Comparison of ENCODE assay signal across 16 cellular contexts in the genomic region with DNA sequence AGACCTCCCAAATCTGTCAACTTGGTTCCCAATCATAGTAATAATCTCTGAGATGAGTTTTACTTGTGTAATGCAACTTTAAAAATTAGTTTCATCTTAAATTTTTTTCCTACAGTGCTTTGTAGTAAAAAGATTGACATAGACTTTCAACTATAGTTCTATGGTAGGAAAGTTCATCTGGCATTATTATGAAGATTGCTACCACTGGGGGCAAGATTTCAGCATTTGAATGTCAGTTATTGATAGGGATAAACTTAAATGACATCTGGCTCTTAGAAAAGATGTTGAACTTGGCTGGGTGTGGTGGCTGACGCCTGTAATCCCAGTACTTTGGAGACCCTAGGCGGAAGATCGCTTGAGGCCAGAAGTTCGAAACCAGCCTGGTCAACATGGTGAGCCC. TPM values are rescaled to one million over a fixed set of nuclear protein-coding genes. Genes with fewer than 3 reads are reported as not detected.
DNase-seq lines count a peak whose midpoint lies in the region; ATAC-seq and TF ChIP-seq lines count a peak whose summit lies in the region.
"Had no signal": no experiment of that assay in that cellular context is flagged by ENCODE, and none has a peak within 500 bp of the region (broad histone marks: within the 10 kb centered on the region; RNA-seq: fewer than 3 reads in every experiment).

No MANE protein-coding gene starts in this region.

- ATAC-seq in GM23338, result no peak
- ATAC-seq in memory B cell (ENCODE audit: low read depth), result no peak
- no peak for ATAC-seq in Right ventricle myocardium superior (ENCODE audit: poor library complexity)

- H4K12ac ChIP-seq in trophoblast cell (ENCODE audit: low read depth, low read length), result no peak overlapping the region

- H3K27me3 ChIP-seq in CD8-positive, alpha-beta memory T cell (ENCODE audit: insufficient read depth, low read length, poor library complexity, severe bottlenecking), result no peaks in the 10 kb centered on the region
- H3K27me3 ChIP-seq in GM23338 (ENCODE audit: insufficient read depth) (no peaks in the 10 kb centered on the region), ascending aorta (no peaks in the 10 kb centered on the region), trophoblast cell (ENCODE audit: insufficient read depth, low read length) (no peaks in the 10 kb centered on the region)

- no peak overlapping the region for H4K8ac ChIP-seq in trophoblast cell (ENCODE audit: low read depth, low read length)

- H3K79me1 ChIP-seq in trophoblast cell (ENCODE audit: low read length), result peaks cover 13% of the 10 kb centered on the region

- peaks cover 0 to 4% of the 10 kb centered on the region in 2 donors for H3K27me3 Mint-ChIP-seq in CD8-positive, alpha-beta memory T cell
- H3K27me3 Mint-ChIP-seq in GM23338 (ENCODE audit: insufficient read depth, low read depth, poor library complexity) (peaks cover 23% of the 10 kb centered on the region), memory B cell (no peaks in the 10 kb centered on the region)
- no peaks in the 10 kb centered on the region for H3K27me3 Mint-ChIP-seq in activated CD4-positive, alpha-beta memory T cell treated with anti-CD3 and anti-CD28 coated beads, Interleukin-2, amount 10 ng/mL, durations not matched to agents 7 days and 5 days

- H3K9ac ChIP-seq in trophoblast cell (ENCODE audit: low read length), result no peak overlapping the region

- H3K4me3 ChIP-seq in CD8-positive, alpha-beta memory T cell (ENCODE audit: low read length), result no peak overlapping the region
- H3K4me3 ChIP-seq in GM23338, result no peak overlapping the region
- no peak overlapping the region for H3K4me3 ChIP-seq in ascending aorta
- H3K4me3 ChIP-seq in trophoblast cell (ENCODE audit: low read depth, low read length), result no peak overlapping the region

- DNase-seq in CD8-positive, alpha-beta memory T cell, result no peak
- DNase-seq in GM23338 (ENCODE audit: low spot score) (no peak), memory B cell (ENCODE audit: low spot score in 2 of 2) (no peak), ascending aorta (ENCODE audit: low spot score in 2 of 2) (no peak), Right ventricle myocardium superior (no peak), ACHN (no peak), trophoblast cell (no peak)
- no peak for DNase-seq in activated CD4-positive, alpha-beta memory T cell treated with anti-CD3 and anti-CD28 coated beads, Interleukin-2, amount 10 ng/mL, durations not matched to agents 7 days and 5 days
- DNase-seq: activated CD4-positive, CD25-positive, alpha-beta regulatory T cell treated with anti-CD3 and anti-CD28 coated beads, Interleukin-2, amount 50 U/mL, for 72 hours; amygdala; DMS153; hippocampal formation; IMR-90; mammary epithelial cell; SIG-M5 had no signal

- H3K4me2 ChIP-seq in GM23338, result peak overlapping the region; percentile 77
- no peak overlapping the region for H3K4me2 ChIP-seq in trophoblast cell (ENCODE audit: low read length)

- H3K36me3 ChIP-seq in CD8-positive, alpha-beta memory T cell (ENCODE audit: insufficient read depth, low read length), result no peaks in the 10 kb centered on the region
- H3K36me3 ChIP-seq in GM23338 (ENCODE audit: insufficient read depth), result no peaks in the 10 kb centered on the region
- H3K36me3 ChIP-seq in ascending aorta, result no peaks in the 10 kb centered on the region
- no peaks in the 10 kb centered on the region for H3K36me3 ChIP-seq in trophoblast cell (ENCODE audit: control insufficient read depth in 1 of 2, insufficient read depth in 2 of 2, low read length in 2 of 2)
- H3K36me3 ChIP-seq: thoracic aorta had no signal

- no peak overlapping the region for H4K91ac ChIP-seq in trophoblast cell (ENCODE audit: low read depth, low read length)

- no peaks in the 10 kb centered on the region for H3K9me3 ChIP-seq in CD8-positive, alpha-beta memory T cell (ENCODE audit: low read length)
- no peaks in the 10 kb centered on the region for H3K9me3 ChIP-seq in ascending aorta
- H3K9me3 ChIP-seq in trophoblast cell (ENCODE audit: insufficient read depth, low read depth, low read length), result no peaks in the 10 kb centered on the region
- H3K9me3 ChIP-seq: thoracic aorta had no signal

- H3K27ac ChIP-seq in CD8-positive, alpha-beta memory T cell (ENCODE audit: low read depth, low read length), result no peak overlapping the region
- H3K27ac ChIP-seq in GM23338 (ENCODE audit: low read depth), result no peak overlapping the region
- no peak overlapping the region for H3K27ac ChIP-seq in ascending aorta
- no peak overlapping the region for H3K27ac ChIP-seq in trophoblast cell (ENCODE audit: low read depth, low read length)

- TF ChIP-seq CTCF in GM23338 (conservative IDR thresholded peaks at IDR 0.05; ENCODE audit: low read depth in 2 of 2), result no peak
- no peak for TF ChIP-seq CTCF in ascending aorta (IDR thresholded peaks at IDR 0.05)

- peak overlapping the region in 7 of 8 donors; percentile 15 to 97 (median 91) for H3K27ac Mint-ChIP-seq in CD8-positive, alpha-beta memory T cell
- H3K27ac Mint-ChIP-seq in GM23338 (peak overlapping the region; percentile 3; the same call in 1 of the 2 replicates), memory B cell (peak overlapping the region; percentile 99)
- peak overlapping the region; percentile 18 for H3K27ac Mint-ChIP-seq in activated CD4-positive, alpha-beta memory T cell treated with anti-CD3 and anti-CD28 coated beads, Interleukin-2, amount 10 ng/mL, durations not matched to agents 7 days and 5 days

- H3K79me2 ChIP-seq in GM23338 (replicated peaks; ENCODE audit: insufficient read depth), result peaks cover 37% of the 10 kb centered on the region
- peaks cover 19% of the 10 kb centered on the region for H3K79me2 ChIP-seq in trophoblast cell (ENCODE audit: control insufficient read depth, insufficient read depth, low read length, poor library complexity)

- WGBS in trophoblast cell (ENCODE audit: extremely low coverage, insufficient coverage, insufficient read length), result no CpG with 5 or more reads among the region's 4 CpGs

- no peak overlapping the region for H2BK120ac ChIP-seq in trophoblast cell (ENCODE audit: insufficient read depth, low read length, poor library complexity)

- CTCF ChIA-PET in CD8-positive, alpha-beta memory T cell (lab: Charles Lee), result interaction anchor here (1.5 to 1.7 kb wide), 2 partner anchors 10 to 14 kb away, joined by 4 to 5 read pairs; no protein-coding TSS in a partner anchor
- CTCF ChIA-PET in activated CD4-positive, alpha-beta memory T cell treated with anti-CD3 and anti-CD28 coated beads, Interleukin-2, amount 10 ng/mL, durations not matched to agents 7 days and 5 days (lab: Charles Lee), result interaction anchor here (1.0 to 1.4 kb wide), 2 partner anchors 14 to 233 kb away, joined by 4 to 5 read pairs; a partner anchor contains a TSS

- no peak overlapping the region for H3K23ac ChIP-seq in trophoblast cell (ENCODE audit: low read length)

- H2AK5ac ChIP-seq in trophoblast cell (ENCODE audit: low read length), result no peak overlapping the region

- no peaks in the 10 kb centered on the region for H3F3A ChIP-seq in GM23338 (replicated peaks; ENCODE audit: low read depth)

- intact Hi-C loops in ascending aorta (cut with DNase I), result loop anchor here (2.0 to 10.0 kb wide), 5 partner anchors 148 to 1642 kb away; a partner anchor contains a TSS
- intact Hi-C loops in Right ventricle myocardium superior (cut with DNase I), result no loop called here

- H3K4me1 Mint-ChIP-seq in CD8-positive, alpha-beta memory T cell, result peaks cover 34 to 37% (median 37%) of the 10 kb centered on the region in 3 donors
- H3K4me1 Mint-ChIP-seq in GM23338, result peaks cover 36% of the 10 kb centered on the region
- H3K4me1 Mint-ChIP-seq in activated CD4-positive, alpha-beta memory T cell treated with anti-CD3 and anti-CD28 coated beads, Interleukin-2, amount 10 ng/mL, durations not matched to agents 7 days and 5 days, result peaks cover 29% of the 10 kb centered on the region
- H3K4me1 Mint-ChIP-seq in memory B cell, result peaks cover 10% of the 10 kb centered on the region

- no peaks in the 10 kb centered on the region for H3K9me2 ChIP-seq in GM23338 (ENCODE audit: insufficient read depth)

- H3K36me3 Mint-ChIP-seq in CD8-positive, alpha-beta memory T cell, result peaks cover 0 to 27% (median 0%) of the 10 kb centered on the region in 3 donors
- H3K36me3 Mint-ChIP-seq in GM23338 (ENCODE audit: low read depth) (peaks cover 33% of the 10 kb centered on the region), memory B cell (peaks cover 3% of the 10 kb centered on the region)
- peaks cover 30% of the 10 kb centered on the region for H3K36me3 Mint-ChIP-seq in activated CD4-positive, alpha-beta memory T cell treated with anti-CD3 and anti-CD28 coated beads, Interleukin-2, amount 10 ng/mL, durations not matched to agents 7 days and 5 days (ENCODE audit: low read depth)

- no peaks in the 10 kb centered on the region for H3K9me3 Mint-ChIP-seq in CD8-positive, alpha-beta memory T cell
- H3K9me3 Mint-ChIP-seq in GM23338 (no peaks in the 10 kb centered on the region), memory B cell (no peaks in the 10 kb centered on the region)
- no peaks in the 10 kb centered on the region for H3K9me3 Mint-ChIP-seq in activated CD4-positive, alpha-beta memory T cell treated with anti-CD3 and anti-CD28 coated beads, Interleukin-2, amount 10 ng/mL, durations not matched to agents 7 days and 5 days

- H3K4ac ChIP-seq in trophoblast cell (ENCODE audit: low read depth, low read length), result no peak overlapping the region

- in situ Hi-C loops in ACHN (cut with HindIII; ENCODE audit: low pct_ligation_motif_present, low pct_unique_long_range_greater_than_20kb, low sequenced_read_pairs), result no loop called here

- peak overlapping the region; percentile 13 to 88 (median 75) for H3K4me3 Mint-ChIP-seq in CD8-positive, alpha-beta memory T cell
- H3K4me3 Mint-ChIP-seq in GM23338 (peak overlapping the region; percentile 20; the same call in 1 of the 3 replicates), memory B cell (peak overlapping the region; percentile 77)
- peak overlapping the region; percentile 47 for H3K4me3 Mint-ChIP-seq in activated CD4-positive, alpha-beta memory T cell treated with anti-CD3 and anti-CD28 coated beads, Interleukin-2, amount 10 ng/mL, durations not matched to agents 7 days and 5 days

- H4K20me1 ChIP-seq in GM23338 (replicated peaks; ENCODE audit: insufficient read depth), result peaks cover 28% of the 10 kb centered on the region

- POLR2A ChIA-PET in CD8-positive, alpha-beta memory T cell (lab: Charles Lee), result no interaction called here
- POLR2A ChIA-PET in activated CD4-positive, alpha-beta memory T cell treated with anti-CD3 and anti-CD28 coated beads, Interleukin-2, amount 10 ng/mL, durations not matched to agents 7 days and 5 days (lab: Charles Lee), result interaction anchor here (0.9 to 2.0 kb wide), 2 partner anchors 11 to 233 kb away, joined by 3 to 7 read pairs; no protein-coding TSS in a partner anchor

- H3K18ac ChIP-seq in trophoblast cell (ENCODE audit: low read length), result no peak overlapping the region

- H2BK5ac ChIP-seq in trophoblast cell (ENCODE audit: low read depth, low read length, poor library complexity), result no peak overlapping the region

- H3K14ac ChIP-seq in trophoblast cell (ENCODE audit: low read length), result no peak overlapping the region

- H3K4me1 ChIP-seq in CD8-positive, alpha-beta memory T cell (ENCODE audit: insufficient read depth, low read length), result peaks cover 26% of the 10 kb centered on the region
- H3K4me1 ChIP-seq in GM23338 (ENCODE audit: insufficient read depth) (peaks cover 28% of the 10 kb centered on the region), ascending aorta (peaks cover 3 to 25% of the 10 kb centered on the region in 2 donors), trophoblast cell (ENCODE audit: control insufficient read depth in 1 of 2, insufficient read depth in 2 of 2, low read length in 2 of 2) (peaks cover 0 to 4% of the 10 kb centered on the region in 2 experiments)

- H2AFZ ChIP-seq in GM23338 (no peak overlapping the region), trophoblast cell (ENCODE audit: insufficient read depth, low read length, poor library complexity) (no peak overlapping the region)

- H2BK12ac ChIP-seq in trophoblast cell (ENCODE audit: low read length), result no peak overlapping the region

RNA-seq across cellular contexts. Expression of a gene that starts 1.4 kb away (rescaled TPM):
- 10 to 100 TPM; 82.5 to 87.6 TPM for total RNA-seq in CD8-positive, alpha-beta memory T cell
- 37.1 TPM for polyA plus RNA-seq in CD8-positive, alpha-beta memory T cell
- total RNA-seq in GM23338 (2014; rRNA removed; shearing (Covaris generic)), result 82.6 and 118 TPM in 2 replicates
- 271 and 274 TPM in 2 replicates for polyA plus RNA-seq in GM23338 (2016; fragmentation: Nextera tagmentation; extraction: Ambion mirVana)
- total RNA-seq in activated CD4-positive, alpha-beta memory T cell treated with anti-CD3 and anti-CD28 coated beads, Interleukin-2, amount 10 ng/mL, durations not matched to agents 7 days and 5 days, result 100 to 1,000 TPM in 1 of 2 experiments, 10 to 100 TPM in 1; 98.1 to 104 TPM
- total RNA-seq in ascending aorta (14.4 TPM), Right ventricle myocardium superior (25.0 TPM)
- 66.4 and 67.4 TPM in 2 replicates for polyA plus RNA-seq in trophoblast cell (2013)

Comparison
In these comparisons a context has a peak if more than half of its experiments do, and no peak if none do; other contexts are left out.
1. H3K27ac Mint-ChIP-seq: peak in every context shown above with its lines; median percentile 99 in memory B cell; 91 in CD8-positive, alpha-beta memory T cell; 18 in activated CD4-positive, alpha-beta memory T cell treated with anti-CD3 and anti-CD28 coated beads, Interleukin-2, amount 10 ng/mL, durations not matched to agents 7 days and 5 days; 3 in GM23338.
2. H3K4me3 Mint-ChIP-seq: peak in every context shown above with its lines; median percentile 77 in memory B cell; 75 in CD8-positive, alpha-beta memory T cell; 47 in activated CD4-positive, alpha-beta memory T cell treated with anti-CD3 and anti-CD28 coated beads, Interleukin-2, amount 10 ng/mL, durations not matched to agents 7 days and 5 days; 20 in GM23338.